30 cellular contexts compared by ENCODE assay signal in genomic region chr2:132282911-132283310, GRCh38.
"Had no signal": no experiment of that assay in that cellular context is flagged by ENCODE, and none has a peak within 500 bp of the region (broad histone marks: within the 10 kb centered on the region; RNA-seq: fewer than 3 reads in every experiment).

No MANE protein-coding gene starts in this region.

- DNase-seq: hypothalamus; immature natural killer cell; kidney; left colon; left lung; lower lobe of right lung; mammary epithelial cell; mesenchymal stem cell; naive B cell; natural killer cell; nephron progenitor cell; ovary; stimulated activated CD4-positive, alpha-beta T cell treated with anti-CD3 and anti-CD28 coated beads, Interleukin-1b, Interleukin-23, amount 100 ng/mL, for 48 hours; stimulated activated CD4-positive, alpha-beta T cell treated with anti-CD3 and anti-CD28 coated beads, Interleukin-2, amount 100 ng/mL, for 48 hours; stimulated activated CD4-positive, alpha-beta T cell treated with anti-CD3 and anti-CD28 coated beads, Interleukin-4, amount 100 ng/mL, for 4 hours; stimulated activated CD8-positive, alpha-beta memory T cell treated with anti-CD3 and anti-CD28 coated beads, Interleukin-4, amount 100 ng/mL, for 48 hours; stimulated activated naive CD4-positive, alpha-beta T cell treated with Interleukin-2 at 50 U/mL for 16 hours; stimulated activated naive CD8-positive, alpha-beta T cell treated with anti-CD3 and anti-CD28 coated beads, Interleukin-15, amount 100 ng/mL, for 72 hours; substantia nigra had no signal

- H3K4me3 Mint-ChIP-seq: immature natural killer cell; mesothelial cell of epicardium; naive B cell; natural killer cell; neural progenitor cell; stimulated activated memory B cell treated with anti-CD40 and anti-IgM and Interleukin-4, amounts not matched to agents 10 μg/mL and 1 μg/mL and 100 μg/mL, for 72 hours; stimulated activated naive CD8-positive, alpha-beta T cell treated with anti-CD3 and anti-CD28 coated beads, Interleukin-15, amount 100 ng/mL, for 72 hours had no signal

- H3K36me3 Mint-ChIP-seq: natural killer cell; neural progenitor cell; stimulated activated memory B cell treated with anti-CD40 and anti-IgM and Interleukin-4, amounts not matched to agents 10 μg/mL and 1 μg/mL and 100 μg/mL, for 72 hours had no signal

- H3K4me1 Mint-ChIP-seq: immature natural killer cell; mesothelial cell of epicardium; naive B cell; natural killer cell; nephron progenitor cell; neural progenitor cell; stimulated activated memory B cell treated with anti-CD40 and anti-IgM and Interleukin-4, amounts not matched to agents 10 μg/mL and 1 μg/mL and 100 μg/mL, for 72 hours; stimulated activated naive CD8-positive, alpha-beta T cell treated with anti-CD3 and anti-CD28 coated beads, Interleukin-15, amount 100 ng/mL, for 72 hours had no signal

- H3K27ac Mint-ChIP-seq: immature natural killer cell; mesothelial cell of epicardium; naive B cell; natural killer cell; nephron progenitor cell; progenitor cell of endocrine pancreas; stimulated activated memory B cell treated with anti-CD40 and anti-IgM and Interleukin-4, amounts not matched to agents 10 μg/mL and 1 μg/mL and 100 μg/mL, for 72 hours; stimulated activated naive CD8-positive, alpha-beta T cell treated with anti-CD3 and anti-CD28 coated beads, Interleukin-15, amount 100 ng/mL, for 72 hours had no signal

- ATAC-seq: left colon; left lung; lower lobe of right lung; natural killer cell; right lobe of liver; stimulated activated memory B cell treated with anti-CD40 and anti-IgM and Interleukin-4, amounts not matched to agents 10 μg/mL and 1 μg/mL and 100 μg/mL, for 72 hours; stimulated activated naive CD8-positive, alpha-beta T cell treated with anti-CD3 and anti-CD28 coated beads, Interleukin-15, amount 100 ng/mL, for 72 hours had no signal

- H3K36me3 ChIP-seq: left lung, lower lobe of right lung, neural progenitor cell, ovary, right atrium auricular region, right lobe of liver, tibial nerve, upper lobe of left lung, vagina had no signal

- FAIRE-seq: islet of Langerhans, kidney had no signal

- H3K27me3 ChIP-seq: neural progenitor cell, ovary, right atrium auricular region, right lobe of liver, tibial nerve, upper lobe of left lung, vagina had no signal

- H3K4me3 ChIP-seq: left lung, lower lobe of right lung, neural progenitor cell, ovary, right atrium auricular region, right lobe of liver, smooth muscle cell, tibial nerve, upper lobe of left lung, vagina had no signal
